In the genomic region with DNA sequence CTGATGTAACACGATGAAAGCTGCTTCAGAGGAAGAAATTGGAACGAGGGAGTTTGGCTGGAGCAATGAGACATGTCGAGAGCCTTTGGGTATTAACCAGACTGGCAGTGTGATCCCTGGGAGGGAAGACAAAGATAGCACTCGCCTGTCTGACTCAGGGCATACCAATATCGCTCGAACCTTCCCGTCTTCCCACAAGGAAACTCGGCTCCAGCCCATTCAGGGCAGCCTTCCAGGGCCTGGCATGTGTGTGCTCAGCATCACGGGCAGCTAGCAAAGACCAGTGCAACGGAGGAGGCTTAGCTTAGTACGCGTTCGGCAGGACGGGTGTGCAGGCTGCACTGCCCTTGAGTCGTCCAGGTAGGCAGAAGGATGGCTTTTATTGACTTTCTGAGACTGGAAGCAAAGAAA, we compare ENCODE assay signal across 19 cellular contexts.
DNase-seq lines count a peak whose midpoint lies in the region; FAIRE-seq and TF ChIP-seq lines count a peak whose summit lies in the region.
"Had no signal": no experiment of that assay in that cellular context is flagged by ENCODE, and none has a peak within 500 bp of the region (broad histone marks: within the 10 kb centered on the region; RNA-seq: fewer than 3 reads in every experiment).

No MANE protein-coding gene starts in this region.

- H3K36me3 ChIP-seq in astrocyte (ENCODE audit: insufficient read depth, low read length) (no peaks in the 10 kb centered on the region), cardiac muscle cell (no peaks in the 10 kb centered on the region), Caco-2 (ENCODE audit: control insufficient read depth, insufficient read depth, low read length) (no peaks in the 10 kb centered on the region)
- H3K36me3 ChIP-seq in effector memory CD4-positive, alpha-beta T cell (ENCODE audit: control insufficient read depth, insufficient read depth, low read length): no peaks in the 10 kb centered on the region
- H3K36me3 ChIP-seq: BE2C, esophagus squamous epithelium had no signal

- no peaks in the 10 kb centered on the region for H3K79me2 ChIP-seq in astrocyte (ENCODE audit: insufficient read depth, low read length)

- no peaks in the 10 kb centered on the region for H3K9me3 ChIP-seq in astrocyte (ENCODE audit: insufficient read depth, low read depth, low read length)
- no peaks in the 10 kb centered on the region for H3K9me3 ChIP-seq in cardiac muscle cell (ENCODE audit: low read depth)
- H3K9me3 ChIP-seq in Caco-2: no peaks in the 10 kb centered on the region
- no peaks in the 10 kb centered on the region for H3K9me3 ChIP-seq in effector memory CD4-positive, alpha-beta T cell (ENCODE audit: control insufficient read depth, low read length)
- H3K9me3 ChIP-seq: BE2C, esophagus squamous epithelium had no signal

- H3K27ac ChIP-seq in astrocyte (ENCODE audit: low read depth, low read length) (peak overlapping the region; percentile 23), cardiac muscle cell (no peak overlapping the region), RWPE1 (no peak overlapping the region)
- no peak overlapping the region for H3K27ac ChIP-seq in effector memory CD4-positive, alpha-beta T cell (ENCODE audit: insufficient read depth, low read length, poor library complexity, severe bottlenecking)
- H3K27ac ChIP-seq: esophagus squamous epithelium had no signal

- H2AFZ ChIP-seq in astrocyte (ENCODE audit: low read depth, low read length): peak overlapping the region; percentile 6

- peak overlapping the region; percentile 40 for H3K9ac ChIP-seq in astrocyte (ENCODE audit: low read length)

- H3K27ac Mint-ChIP-seq in astrocyte (ENCODE audit: unreplicated experiment) (peak overlapping the region; percentile 62), Caco-2 (ENCODE audit: unreplicated experiment) (no peak overlapping the region)
- H3K27ac Mint-ChIP-seq: activated CD8-positive, alpha-beta T cell treated with anti-CD3 and anti-CD28 coated beads for 36 hours; nephron progenitor cell had no signal

- POLR2A ChIA-PET in Caco-2 (lab: Charles Lee) (no interaction called here), RWPE1 (lab: Yijun Ruan, JAX; ENCODE audit: low non-redundant PET) (no interaction called here)

- no TSS peak for BruUV-seq in Caco-2 (replicated peaks; lab: Mats Ljungman, UMichigan)

- H3K4me3 ChIP-seq in astrocyte (ENCODE audit: insufficient read depth, low read depth, low read length) (no peak overlapping the region), cardiac muscle cell (no peak overlapping the region), Caco-2 (ENCODE audit: low read depth, low read length) (no peak overlapping the region)
- no peak overlapping the region for H3K4me3 ChIP-seq in effector memory CD4-positive, alpha-beta T cell (ENCODE audit: insufficient read depth, low read depth, low read length, poor library complexity, severe bottlenecking)
- H3K4me3 ChIP-seq: esophagus squamous epithelium had no signal

- H3K36me3 Mint-ChIP-seq in astrocyte (ENCODE audit: low read depth, unreplicated experiment): peaks cover 7% of the 10 kb centered on the region
- H3K36me3 Mint-ChIP-seq in Caco-2 (ENCODE audit: insufficient read depth, unreplicated experiment): no peaks in the 10 kb centered on the region

- H3K4me3 Mint-ChIP-seq in astrocyte (ENCODE audit: unreplicated experiment): no peak overlapping the region
- H3K4me3 Mint-ChIP-seq in Caco-2 (ENCODE audit: unreplicated experiment): no peak overlapping the region
- H3K4me3 Mint-ChIP-seq: activated CD8-positive, alpha-beta T cell treated with anti-CD3 and anti-CD28 coated beads for 36 hours; nephron progenitor cell had no signal

- peaks cover 22% of the 10 kb centered on the region for H3K4me1 Mint-ChIP-seq in astrocyte (ENCODE audit: low read depth, unreplicated experiment)
- H3K4me1 Mint-ChIP-seq in Caco-2 (ENCODE audit: low read depth, unreplicated experiment): peaks cover 7% of the 10 kb centered on the region

- TF ChIP-seq CTCF in astrocyte (IDR thresholded peaks at IDR 0.05; ENCODE audit: insufficient read depth, low read depth, low read length): no peak
- no peak for TF ChIP-seq CTCF in cardiac muscle cell (IDR thresholded peaks at IDR 0.05; ENCODE audit: low read depth, low read length)
- TF ChIP-seq CTCF in Caco-2 (IDR thresholded peaks at IDR 0.05; ENCODE audit: insufficient read depth in 1 of 2, low read depth in 1 of 2, low read length in 1 of 2, severe bottlenecking in 1 of 2, unreplicated experiment in 1 of 2): no peak
- no peak for TF ChIP-seq CTCF in RWPE1 (conservative IDR thresholded peaks at IDR 0.05; ENCODE audit: low read depth)

- DNase-seq in Ammon's horn (ENCODE audit: low spot score) (peak; percentile 30), astrocyte (ENCODE audit: low read depth) (peak; percentile 89), cardiac muscle cell (ENCODE audit: low read depth in 1 of 2, low spot score in 1 of 2) (peak; percentile 64 to 79), posterior cingulate gyrus (peak in 9 of 10 donors; percentile 27 to 93 (median 56)), Caco-2 (no peak), RWPE1 (ENCODE audit: low spot score) (no peak), retina (no peak)
- no peak for DNase-seq in effector memory CD4-positive, alpha-beta T cell
- DNase-seq: activated CD8-positive, alpha-beta T cell treated with anti-CD3 and anti-CD28 coated beads for 36 hours; activated gamma-delta T cell; BE2C; central memory CD4-positive, alpha-beta T cell; DND-41; esophagus squamous epithelium; kidney; NCI-H1105; nephron progenitor cell; SHP77; stimulated activated CD4-positive, alpha-beta T cell treated with anti-CD3 and anti-CD28 coated beads, Interleukin-15, amount 100 ng/mL, for 24 hours had no signal

- H3K27me3 Mint-ChIP-seq in astrocyte (ENCODE audit: low read depth, unreplicated experiment) (no peaks in the 10 kb centered on the region), Caco-2 (ENCODE audit: insufficient read depth, unreplicated experiment) (peaks cover 35% of the 10 kb centered on the region)
- H3K27me3 Mint-ChIP-seq: activated CD8-positive, alpha-beta T cell treated with anti-CD3 and anti-CD28 coated beads for 36 hours had no signal

- H4K20me1 ChIP-seq in astrocyte (ENCODE audit: insufficient read depth, low read length): no peaks in the 10 kb centered on the region

- H3K9me3 Mint-ChIP-seq in astrocyte (ENCODE audit: unreplicated experiment): peaks cover 4% of the 10 kb centered on the region
- H3K9me3 Mint-ChIP-seq in Caco-2 (ENCODE audit: unreplicated experiment): peaks cover 10% of the 10 kb centered on the region
- H3K9me3 Mint-ChIP-seq: activated CD8-positive, alpha-beta T cell treated with anti-CD3 and anti-CD28 coated beads for 36 hours; nephron progenitor cell had no signal

- H3K4me2 ChIP-seq in astrocyte (ENCODE audit: low read length): peak overlapping the region; percentile 45

- H3K4me1 ChIP-seq in astrocyte (ENCODE audit: insufficient read depth, low read length): peaks cover 6% of the 10 kb centered on the region
- peaks cover 14% of the 10 kb centered on the region for H3K4me1 ChIP-seq in cardiac muscle cell (ENCODE audit: low read depth)
- no peaks in the 10 kb centered on the region for H3K4me1 ChIP-seq in Caco-2
- H3K4me1 ChIP-seq in effector memory CD4-positive, alpha-beta T cell (ENCODE audit: control insufficient read depth, insufficient read depth, low read length, poor library complexity, severe bottlenecking): no peaks in the 10 kb centered on the region
- H3K4me1 ChIP-seq: BE2C, esophagus squamous epithelium had no signal

- CTCF ChIA-PET in Caco-2 (lab: Charles Lee) (no interaction called here), RWPE1 (lab: Yijun Ruan, JAX) (interaction anchor here (0.7 kb wide), 1 partner anchor 116 kb away, joined by 4 read pairs; no protein-coding TSS in a partner anchor)

- no peaks in the 10 kb centered on the region for H3K27me3 ChIP-seq in astrocyte (ENCODE audit: insufficient read depth, low read length)
- no peaks in the 10 kb centered on the region for H3K27me3 ChIP-seq in cardiac muscle cell
- no peaks in the 10 kb centered on the region; the same call in 1 of the 2 replicates for H3K27me3 ChIP-seq in Caco-2 (replicated peaks; ENCODE audit: control insufficient read depth, insufficient read depth, low read length)
- H3K27me3 ChIP-seq in effector memory CD4-positive, alpha-beta T cell (replicated peaks; ENCODE audit: control insufficient read depth, insufficient read depth, low read length, poor library complexity, severe bottlenecking): no peaks in the 10 kb centered on the region
- H3K27me3 ChIP-seq: esophagus squamous epithelium had no signal

- peak; percentile 9 for FAIRE-seq in astrocyte (lab: Jason Lieb, UNC)
- FAIRE-seq: kidney had no signal

- intact Hi-C loops in posterior cingulate gyrus (cut with DNase I): no loop called here
- intact Hi-C loops in Caco-2 (cut with micrococcal nuclease; ENCODE audit: unreplicated experiment): no loop called here

Comparison
In these comparisons a context has a peak if more than half of its experiments do, and no peak if none do; other contexts are left out.
1. DNase-seq: peak in Ammon's horn (single experiment), astrocyte (single experiment), cardiac muscle cell (2 of 2) and posterior cingulate gyrus (9 of 10); none in Caco-2 (0 of 2), RWPE1 (single experiment), retina (single experiment) and effector memory CD4-positive, alpha-beta T cell (0 of 3).